ENCODE assay signal across 29 cellular contexts in the genomic region with DNA sequence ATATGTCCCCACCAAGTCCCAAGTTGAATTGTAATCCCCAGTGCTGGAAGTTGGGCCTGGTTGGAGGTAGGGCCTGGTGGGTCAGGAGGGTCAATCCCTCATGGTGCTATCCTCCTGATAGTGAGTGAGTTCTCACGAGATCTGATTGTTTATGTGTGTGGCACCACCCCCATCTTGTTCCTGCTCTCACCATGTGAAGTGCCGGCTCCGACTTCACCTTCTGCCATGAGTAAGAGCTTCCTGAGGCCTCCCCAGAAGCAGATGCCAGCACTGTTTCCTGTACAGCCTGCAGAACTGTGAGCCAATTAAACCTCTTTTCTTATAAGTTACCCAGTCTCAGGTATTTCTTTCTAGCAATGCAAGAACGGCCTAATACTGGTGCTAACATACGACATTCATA. TPM values are rescaled to one million over a fixed set of nuclear protein-coding genes. Genes with fewer than 3 reads are reported as not detected.
DNase-seq lines count a peak whose midpoint lies in the region; ATAC-seq, FAIRE-seq and TF ChIP-seq lines count a peak whose summit lies in the region.
"Had no signal": no experiment of that assay in that cellular context is flagged by ENCODE, and none has a peak within 500 bp of the region (broad histone marks: within the 10 kb centered on the region; RNA-seq: fewer than 3 reads in every experiment).

No MANE protein-coding gene starts in this region.

- no peak overlapping the region for H3K4me3 ChIP-seq in mammary epithelial cell (replicated peaks in 1 of 3; ENCODE audit: insufficient read depth in 1 of 3, low read depth in 2 of 3, low read length in 3 of 3)
- H3K4me3 ChIP-seq in K562 = no peak overlapping the region
- H3K4me3 ChIP-seq in fibroblast of pulmonary artery (replicated peaks; ENCODE audit: low read depth, low read length) = no peak overlapping the region
- H3K4me3 ChIP-seq in esophagus squamous epithelium = no peak overlapping the region
- H3K4me3 ChIP-seq: MG63 had no signal

- TF ChIP-seq POLR2A in K562 (conservative IDR thresholded peaks at IDR 0.05) (no peak), esophagus squamous epithelium (IDR thresholded peaks at IDR 0.05) (no peak)

- no peak overlapping the region for H3K27ac Mint-ChIP-seq in MCF 10A (ENCODE audit: low read depth, unreplicated experiment)
- H3K27ac Mint-ChIP-seq: B cell; CD8-positive, alpha-beta T cell had no signal

- no peak for FAIRE-seq in K562 (lab: Jason Lieb, UNC)
- FAIRE-seq: GM12891, GM19239, H1 had no signal

- peaks cover 7% of the 10 kb centered on the region for H3K4me1 Mint-ChIP-seq in MCF 10A (ENCODE audit: insufficient read depth, unreplicated experiment)
- H3K4me1 Mint-ChIP-seq: B cell had no signal

- POLR2A ChIA-PET in MCF 10A (lab: Yijun Ruan, JAX) (no interaction called here), K562 (lab: Yijun Ruan, JAX) (no interaction called here)

- intact Hi-C loops in mammary epithelial cell (cut with micrococcal nuclease) (no loop called here), MCF 10A (cut with micrococcal nuclease) (no loop called here), K562 (cut with micrococcal nuclease) (no loop called here), esophagus squamous epithelium (cut with DNase I) (no loop called here)

- CTCF ChIA-PET in mammary epithelial cell (lab: Charles Lee; ENCODE audit: low non-redundant PET) = no interaction called here
- CTCF ChIA-PET in MCF 10A (lab: Yijun Ruan, JAX) = no interaction called here
- CTCF ChIA-PET in K562 (lab: Yijun Ruan, JAX; ENCODE audit: low intra/inter-chr PET ratio) = no interaction called here

- H3K4me1 ChIP-seq in mammary epithelial cell (ENCODE audit: insufficient read depth, low read length) = peaks cover 15% of the 10 kb centered on the region
- no peaks in the 10 kb centered on the region; a peak in 3 of 5 replicates for H3K4me1 ChIP-seq in K562 (replicated peaks in 1 of 2; ENCODE audit: control insufficient read depth in 2 of 2, insufficient read depth in 2 of 2, low read length in 2 of 2)
- no peaks in the 10 kb centered on the region for H3K4me1 ChIP-seq in esophagus squamous epithelium

- no peaks in the 10 kb centered on the region for H3K9me1 ChIP-seq in K562 (ENCODE audit: control insufficient read depth, insufficient read depth, low read length)

- H4K20me1 ChIP-seq in mammary epithelial cell (ENCODE audit: insufficient read depth, low read length) (no peaks in the 10 kb centered on the region), K562 (replicated peaks; ENCODE audit: control insufficient read depth, insufficient read depth, low read length) (no peaks in the 10 kb centered on the region)

- H3K27me3 Mint-ChIP-seq in MCF 10A (ENCODE audit: insufficient read depth, unreplicated experiment) = no peaks in the 10 kb centered on the region

- in situ Hi-C loops in mammary epithelial cell (cut with MboI; ENCODE audit: low sequenced_read_pairs in 2 of 2) = no loop called here
- in situ Hi-C loops in K562 (cut with MboI) = no loop called here

- TF ChIP-seq EP300 in K562 (IDR thresholded peaks at IDR 0.05; ENCODE audit: low read length) = no peak

- H3K79me2 ChIP-seq in mammary epithelial cell (ENCODE audit: insufficient read depth, low read length) (no peaks in the 10 kb centered on the region), K562 (ENCODE audit: control insufficient read depth, insufficient read depth, low read length) (no peaks in the 10 kb centered on the region)

- H3K4me3 Mint-ChIP-seq in MCF 10A (ENCODE audit: unreplicated experiment) = no peak overlapping the region
- H3K4me3 Mint-ChIP-seq: B cell; CD8-positive, alpha-beta T cell had no signal

- BruUV-seq in mammary epithelial cell (replicated peaks; lab: Mats Ljungman, UMichigan) = no TSS peak
- no TSS peak for BruUV-seq in MCF 10A (replicated peaks; lab: Mats Ljungman, UMichigan)
- BruUV-seq in K562 (replicated peaks; lab: Mats Ljungman, UMichigan) = no TSS peak

- H3K36me3 ChIP-seq in mammary epithelial cell (ENCODE audit: insufficient read depth, low read length) = no peaks in the 10 kb centered on the region
- no peaks in the 10 kb centered on the region for H3K36me3 ChIP-seq in K562 (ENCODE audit: control insufficient read depth, insufficient read depth, low read length)
- H3K36me3 ChIP-seq in esophagus squamous epithelium = no peaks in the 10 kb centered on the region
- H3K36me3 ChIP-seq: MG63 had no signal

- no peak for ATAC-seq in K562
- ATAC-seq: CD8-positive, alpha-beta T cell; Panc1 had no signal

- no peak overlapping the region for H3K9ac ChIP-seq in mammary epithelial cell (ENCODE audit: insufficient read depth, low read length)
- no peak overlapping the region for H3K9ac ChIP-seq in K562 (ENCODE audit: insufficient read depth in 1 of 2, low read depth in 2 of 2, low read length in 2 of 2)

- H3K27me3 ChIP-seq in mammary epithelial cell (ENCODE audit: insufficient read depth, low read length) (no peaks in the 10 kb centered on the region), K562 (ENCODE audit: control insufficient read depth in 2 of 2, insufficient read depth in 2 of 2, low read length in 2 of 2) (no peaks in the 10 kb centered on the region), esophagus squamous epithelium (no peaks in the 10 kb centered on the region)
- H3K27me3 ChIP-seq: MG63 had no signal

- peak overlapping the region; percentile 48 for H2AFZ ChIP-seq in mammary epithelial cell (ENCODE audit: low read depth, low read length)
- no peak overlapping the region for H2AFZ ChIP-seq in K562 (ENCODE audit: low read depth, low read length)

- H3K27ac ChIP-seq in mammary epithelial cell (ENCODE audit: insufficient read depth, low read depth, low read length) (no peak overlapping the region), K562 (ENCODE audit: extremely low read depth, low read depth, low read length) (no peak overlapping the region), esophagus squamous epithelium (no peak overlapping the region)
- H3K27ac ChIP-seq: 22Rv1, C4-2B, RWPE1 had no signal

- no peak for TF ChIP-seq RAD21 in K562 (CRISPR knock-in tag; conservative IDR thresholded peaks at IDR 0.05 in 1 of 2, IDR thresholded peaks at IDR 0.05 in 1 of 2)

- no peak for TF ChIP-seq CTCF in mammary epithelial cell (conservative IDR thresholded peaks at IDR 0.05 in 1 of 2, IDR thresholded peaks at IDR 0.05 in 1 of 2; ENCODE audit: extremely low read depth in 1 of 2, insufficient read depth in 1 of 2, low read depth in 1 of 2, low read length in 2 of 2)
- TF ChIP-seq CTCF in MCF 10A (IDR thresholded peaks at IDR 0.05; ENCODE audit: unreplicated experiment) = no peak
- no peak for TF ChIP-seq CTCF in K562 (IDR thresholded peaks at IDR 0.05 in 2 of 3, conservative IDR thresholded peaks at IDR 0.05 in 1 of 3; ENCODE audit: insufficient read depth in 2 of 3, low read depth in 1 of 3, low read length in 3 of 3)
- no peak for TF ChIP-seq CTCF in fibroblast of pulmonary artery (IDR thresholded peaks at IDR 0.05; ENCODE audit: low read length, missing control alignments)
- TF ChIP-seq CTCF in esophagus squamous epithelium (IDR thresholded peaks at IDR 0.05) = no peak

- H3K4me2 ChIP-seq in mammary epithelial cell (ENCODE audit: insufficient read depth, low read depth, low read length) (no peak overlapping the region), K562 (ENCODE audit: insufficient read depth, low read length) (no peak overlapping the region)

- 80% methylated on average over 5 of the region's 5 CpGs for WGBS in mammary epithelial cell (ENCODE audit: low coverage, missing lambda C conversion rate)
- WGBS in K562 (ENCODE audit: insufficient coverage, low coverage, missing lambda C conversion rate) = 53% methylated on average over 5 of the region's 5 CpGs
- WGBS in esophagus squamous epithelium, 2 donors = 51 to 72% methylated on average over 5 of the region's 5 CpGs

- H3K36me3 Mint-ChIP-seq in MCF 10A (ENCODE audit: insufficient read depth, unreplicated experiment) = no peaks in the 10 kb centered on the region
- H3K36me3 Mint-ChIP-seq: CD8-positive, alpha-beta T cell had no signal

- dilution Hi-C loops in mammary epithelial cell (cut with HindIII; ENCODE audit: low sequenced_read_pairs) = no loop called here

- H3K9me3 Mint-ChIP-seq in MCF 10A (ENCODE audit: unreplicated experiment) = no peaks in the 10 kb centered on the region
- H3K9me3 Mint-ChIP-seq: CD8-positive, alpha-beta T cell had no signal

- H3K9me3 ChIP-seq in mammary epithelial cell (replicated peaks; ENCODE audit: insufficient read depth, low read length) = no peaks in the 10 kb centered on the region
- no peaks in the 10 kb centered on the region for H3K9me3 ChIP-seq in K562 (replicated peaks; ENCODE audit: control insufficient read depth, insufficient read depth, low read depth, low read length)
- H3K9me3 ChIP-seq in esophagus squamous epithelium = no peaks in the 10 kb centered on the region
- H3K9me3 ChIP-seq: Caco-2, MG63 had no signal

- DNase-seq in mammary epithelial cell (no peak), MCF 10A (ENCODE audit: unreplicated experiment) (no peak), K562 (ENCODE audit: extremely low read depth in 1 of 4, low spot score in 3 of 4) (no peak), fibroblast of pulmonary artery (ENCODE audit: low read depth) (peak; percentile 7), activated gamma-delta T cell treated with Interleukin-2 at 50 U/mL for 16 hours (no peak), esophagus squamous epithelium (lab: John Stamatoyannopoulos, UW) (no peak)
- DNase-seq in stimulated activated CD4-positive, alpha-beta T cell treated with anti-CD3 and anti-CD28 coated beads, Interleukin-4, amount 100 ng/mL, for 4 hours = no peak
- DNase-seq: Caco-2; CD8-positive, alpha-beta T cell; EL; GF-D8; HCEC 1CT; Kasumi-1; MG63; NCI-H1105 treated with DMSO at 0.1 percent for 48 hours; NCI-H2029; NCI-H446; NCI-H526; NCI-H82; NK-92 treated with Interleukin-12 subunit alpha and Interleukin-12 subunit beta, amount 100 ng/mL, for 24 hours; SHP77 treated with DMSO at 0.1 percent for 48 hours had no signal

RNA-seq across cellular contexts. Expression of a gene that starts 22.7 kb away (rescaled TPM):
- total RNA-seq in mammary epithelial cell = 100 to 1,000 TPM in 1 of 2 donors, 10 to 100 TPM in 1; 86.2 to 101 TPM
- 65.2 TPM for polyA plus RNA-seq in mammary epithelial cell
- polyA minus RNA-seq in mammary epithelial cell = 347 TPM
- 101 and 117 TPM in 2 replicates for total RNA-seq in MCF 10A (2022)
- 109 and 116 TPM in 2 replicates for total RNA-seq in K562 (2011; cell fraction: chromatin; rRNA removed; ENCODE audit: low replicate concordance)
- 96.6 and 110 TPM in 2 replicates for total RNA-seq in K562 (2011; cell fraction: nucleolus; rRNA removed)
- 114 and 117 TPM in 2 replicates for total RNA-seq in K562 (2011; cell fraction: nucleoplasm; rRNA removed)
- 45.0 and 46.3 TPM in 2 replicates for total RNA-seq in K562 (2014; rRNA removed)
- total RNA-seq in K562 (2014; rRNA removed; fragmentation: Illumina TruSeq; extraction: Trizol) = 68.5 and 69.4 TPM in 2 replicates
- 61.4 and 67.9 TPM in 2 replicates for total RNA-seq in K562 (2015; rRNA removed; fragmentation: Illumina TruSeq; extraction: Trizol)
- total RNA-seq in K562 (2021) = 83.5 and 85.9 TPM in 2 replicates
- 75.3 and 81.6 TPM in 2 replicates for polyA plus RNA-seq in K562 (2011; rRNA removed)
- polyA plus RNA-seq in K562 (2011; cell fraction: cytosol; rRNA removed) = 69.4 and 88.9 TPM in 2 replicates
- polyA plus RNA-seq in K562 (2011; cell fraction: nucleus; rRNA removed) = 22.5 and 25.7 TPM in 2 replicates
- polyA plus RNA-seq in K562 (2012) = 33.8 and 37.7 TPM in 2 replicates
- polyA plus RNA-seq in K562 (2014; fragmentation: Illumina TruSeq; extraction: Trizol) = 65.8 and 73.2 TPM in 2 replicates
- 10 to 100 TPM; 16.8 to 35.7 TPM for polyA plus RNA-seq in K562 (2014; fragmentation: Nextera tagmentation; extraction: Ambion mirVana)
- 34.0 and 53.7 TPM in 2 replicates for polyA plus RNA-seq in K562 (2014; rRNA removed)
- 163 and 164 TPM in 2 replicates for polyA minus RNA-seq in K562 (2011; rRNA and poly(A)+ RNA removed)
- polyA minus RNA-seq in K562 (2011; cell fraction: cytosol; rRNA and poly(A)+ RNA removed) = 71.4 and 118 TPM in 2 replicates
- polyA minus RNA-seq in K562 (2011; cell fraction: nucleus; rRNA and poly(A)+ RNA removed) = 15.2 and 27.7 TPM in 2 replicates
- total RNA-seq in esophagus squamous epithelium = 10 to 100 TPM; 37.6 to 69.0 (median 65.6) TPM
